Comparison of ENCODE assay signal across 29 cellular contexts in the genomic region with DNA sequence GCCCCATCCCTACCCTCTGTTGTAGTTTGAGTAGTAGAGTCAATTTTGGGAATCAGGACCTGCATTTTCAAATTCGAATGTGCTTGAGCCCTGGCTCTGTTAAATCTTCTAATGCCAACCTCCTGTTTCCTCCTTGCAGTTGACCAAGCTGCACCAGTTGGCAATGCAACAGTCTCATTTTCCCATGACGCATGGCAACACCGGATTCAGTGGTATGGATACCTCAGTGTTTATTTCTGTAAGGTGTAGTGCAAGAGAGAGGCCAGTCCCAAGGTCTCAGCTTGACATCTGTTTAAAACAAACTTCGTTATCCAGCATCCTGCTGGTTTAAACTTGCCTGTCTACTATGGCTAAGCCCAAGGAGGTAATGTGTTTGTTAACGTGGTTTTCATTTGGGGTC. TPM values are rescaled to one million over a fixed set of nuclear protein-coding genes. Genes with fewer than 3 reads are reported as not detected.
DNase-seq lines count a peak whose midpoint lies in the region; ATAC-seq lines count a peak whose summit lies in the region.
"Had no signal": no experiment of that assay in that cellular context is flagged by ENCODE, and none has a peak within 500 bp of the region (broad histone marks: within the 10 kb centered on the region; RNA-seq: fewer than 3 reads in every experiment).

No MANE protein-coding gene starts in this region.

- peaks cover 46% of the 10 kb centered on the region for H3K4me1 Mint-ChIP-seq in stimulated activated naive CD8-positive, alpha-beta T cell treated with anti-CD3 and anti-CD28 coated beads, Interleukin-15, Interleukin-2, amounts not matched to agents 100 ng/mL and 50 ng/mL, for 24 hours (ENCODE audit: low read depth)
- peaks cover 36% of the 10 kb centered on the region for H3K4me1 Mint-ChIP-seq in activated CD4-positive, alpha-beta memory T cell treated with anti-CD3 and anti-CD28 coated beads for 36 hours (ENCODE audit: low read depth)
- peaks cover 5 to 27% (median 15%) of the 10 kb centered on the region in 3 donors for H3K4me1 Mint-ChIP-seq in naive B cell
- peaks cover 18% of the 10 kb centered on the region for H3K4me1 Mint-ChIP-seq in activated T-helper 2 cell treated with anti-CD3 and anti-CD28 coated beads, Interferon-gamma antibody, Interleukin-2, Interleukin-4, amounts not matched to agents 10 μg/mL and 5 μg/mL and 100 μg/mL, durations not matched to agents 14 hours and 24 hours and 36 hours (ENCODE audit: low read depth)

- H3K4me3 Mint-ChIP-seq in stimulated activated naive CD8-positive, alpha-beta T cell treated with anti-CD3 and anti-CD28 coated beads, Interleukin-15, Interleukin-2, amounts not matched to agents 100 ng/mL and 50 ng/mL, for 24 hours: no peak overlapping the region
- no peak overlapping the region for H3K4me3 Mint-ChIP-seq in activated CD4-positive, alpha-beta memory T cell treated with anti-CD3 and anti-CD28 coated beads for 36 hours
- H3K4me3 Mint-ChIP-seq in naive B cell: peak overlapping the region in 1 of 8 donors; percentile 9
- H3K4me3 Mint-ChIP-seq in activated T-helper 2 cell treated with anti-CD3 and anti-CD28 coated beads, Interferon-gamma antibody, Interleukin-2, Interleukin-4, amounts not matched to agents 10 μg/mL and 5 μg/mL and 100 μg/mL, durations not matched to agents 14 hours and 24 hours and 36 hours (ENCODE audit: low read depth): no peak overlapping the region
- H3K4me3 Mint-ChIP-seq: activated CD8-positive, alpha-beta memory T cell treated with anti-CD3 and anti-CD28 coated beads, Interleukin-2, amount 10 ng/mL, durations not matched to agents 7 days and 5 days; activated naive CD4-positive, alpha-beta T cell treated with anti-CD3 and anti-CD28 coated beads, Interleukin-2, amount 50 U/mL, for 24 hours; activated T-helper 1 cell treated with anti-CD3 and anti-CD28 coated beads, Interleukin-12 subunit alpha, Interleukin-12 subunit beta, Interleukin-2, Interleukin-4 antibody, amounts not matched to agents 30 ng/mL and 10 ng/mL and 1 ng/mL, durations not matched to agents 14 hours and 24 hours and 36 hours; neural progenitor cell had no signal

- CTCF ChIA-PET in activated CD4-positive, alpha-beta memory T cell treated with anti-CD3 and anti-CD28 coated beads for 36 hours (lab: Charles Lee): interaction anchor here (0.6 kb wide), 1 partner anchor 24 kb away, joined by 3 read pairs; no protein-coding TSS in a partner anchor

- intact Hi-C loops in activated CD4-positive, alpha-beta memory T cell treated with anti-CD3 and anti-CD28 coated beads for 36 hours (cut with micrococcal nuclease): no loop called here
- intact Hi-C loops in activated T-helper 2 cell treated with anti-CD3 and anti-CD28 coated beads, Interferon-gamma antibody, Interleukin-2, Interleukin-4, amounts not matched to agents 10 μg/mL and 5 μg/mL and 100 μg/mL, durations not matched to agents 14 hours and 24 hours and 36 hours (cut with micrococcal nuclease): no loop called here

- DNase-seq in stimulated activated naive CD8-positive, alpha-beta T cell treated with anti-CD3 and anti-CD28 coated beads, Interleukin-15, Interleukin-2, amounts not matched to agents 100 U/mL and 50 U/mL, for 24 hours: no peak
- no peak for DNase-seq in activated CD4-positive, alpha-beta memory T cell treated with anti-CD3 and anti-CD28 coated beads for 36 hours
- no peak for DNase-seq in naive B cell
- DNase-seq in activated T-helper 2 cell treated with anti-CD3 and anti-CD28 coated beads, Interferon-gamma antibody, Interleukin-2, Interleukin-4, amounts not matched to agents 10 μg/mL and 5 μg/mL and 100 μg/mL, durations not matched to agents 14 hours and 24 hours and 36 hours (ENCODE audit: low spot score): no peak
- no peak for DNase-seq in NCI-H345 treated with DMSO at 0.1 percent for 48 hours (lab: John Stamatoyannopoulos, UW; ENCODE audit: unreplicated experiment)
- DNase-seq in T1000 (lab: John Stamatoyannopoulos, UW): no peak
- DNase-seq: activated CD8-positive, alpha-beta memory T cell treated with anti-CD3 and anti-CD28 coated beads, Interleukin-2, amount 10 ng/mL, durations not matched to agents 7 days and 5 days; anterior cingulate cortex; COR-L47; H7; hypothalamus; KBM-7; left cardiac atrium; NCI-H1105 treated with DMSO at 0.1 percent for 48 hours; NCI-H1930; NCI-H524 treated with DMSO at 0.1 percent for 48 hours; NK-92 treated with Interleukin-12 subunit alpha and Interleukin-12 subunit beta, amount 100 ng/mL, for 24 hours; pancreas; PC-3; stimulated activated CD4-positive, alpha-beta T cell treated with anti-CD3 and anti-CD28 coated beads, Interleukin-1b, Interleukin-23, amount 100 ng/mL, for 48 hours; T-helper 1 cell; tibial artery had no signal

- peaks cover 85% of the 10 kb centered on the region for H3K36me3 Mint-ChIP-seq in stimulated activated naive CD8-positive, alpha-beta T cell treated with anti-CD3 and anti-CD28 coated beads, Interleukin-15, Interleukin-2, amounts not matched to agents 100 ng/mL and 50 ng/mL, for 24 hours (ENCODE audit: low read depth)
- H3K36me3 Mint-ChIP-seq in activated CD4-positive, alpha-beta memory T cell treated with anti-CD3 and anti-CD28 coated beads for 36 hours: peaks cover 80% of the 10 kb centered on the region
- peaks cover 22 to 27% of the 10 kb centered on the region in 2 donors for H3K36me3 Mint-ChIP-seq in naive B cell
- peaks cover 95% of the 10 kb centered on the region for H3K36me3 Mint-ChIP-seq in activated T-helper 2 cell treated with anti-CD3 and anti-CD28 coated beads, Interferon-gamma antibody, Interleukin-2, Interleukin-4, amounts not matched to agents 10 μg/mL and 5 μg/mL and 100 μg/mL, durations not matched to agents 14 hours and 24 hours and 36 hours (ENCODE audit: low read depth)

- no peak for ATAC-seq in stimulated activated naive CD8-positive, alpha-beta T cell treated with anti-CD3 and anti-CD28 coated beads, Interleukin-15, Interleukin-2, amounts not matched to agents 100 U/mL and 50 U/mL, for 24 hours
- no peak for ATAC-seq in naive B cell (ENCODE audit: low read depth in 2 of 2)
- ATAC-seq: activated CD8-positive, alpha-beta memory T cell treated with anti-CD3 and anti-CD28 coated beads, Interleukin-2, amount 10 ng/mL, durations not matched to agents 7 days and 5 days; left cardiac atrium; pancreas; PC-3 had no signal

- H3K27me3 Mint-ChIP-seq in stimulated activated naive CD8-positive, alpha-beta T cell treated with anti-CD3 and anti-CD28 coated beads, Interleukin-15, Interleukin-2, amounts not matched to agents 100 ng/mL and 50 ng/mL, for 24 hours: no peaks in the 10 kb centered on the region
- H3K27me3 Mint-ChIP-seq in activated CD4-positive, alpha-beta memory T cell treated with anti-CD3 and anti-CD28 coated beads for 36 hours: no peaks in the 10 kb centered on the region
- H3K27me3 Mint-ChIP-seq in naive B cell: no peaks in the 10 kb centered on the region
- H3K27me3 Mint-ChIP-seq in activated T-helper 2 cell treated with anti-CD3 and anti-CD28 coated beads, Interferon-gamma antibody, Interleukin-2, Interleukin-4, amounts not matched to agents 10 μg/mL and 5 μg/mL and 100 μg/mL, durations not matched to agents 14 hours and 24 hours and 36 hours (ENCODE audit: low read depth): no peaks in the 10 kb centered on the region
- H3K27me3 Mint-ChIP-seq: activated CD8-positive, alpha-beta memory T cell treated with anti-CD3 and anti-CD28 coated beads, Interleukin-2, amount 10 ng/mL, durations not matched to agents 7 days and 5 days; activated naive CD4-positive, alpha-beta T cell treated with anti-CD3 and anti-CD28 coated beads, Interleukin-2, amount 50 U/mL, for 24 hours had no signal

- H3K9me3 Mint-ChIP-seq in stimulated activated naive CD8-positive, alpha-beta T cell treated with anti-CD3 and anti-CD28 coated beads, Interleukin-15, Interleukin-2, amounts not matched to agents 100 ng/mL and 50 ng/mL, for 24 hours: no peaks in the 10 kb centered on the region
- H3K9me3 Mint-ChIP-seq in activated CD4-positive, alpha-beta memory T cell treated with anti-CD3 and anti-CD28 coated beads for 36 hours: no peaks in the 10 kb centered on the region
- H3K9me3 Mint-ChIP-seq in naive B cell: no peaks in the 10 kb centered on the region
- H3K9me3 Mint-ChIP-seq in activated T-helper 2 cell treated with anti-CD3 and anti-CD28 coated beads, Interferon-gamma antibody, Interleukin-2, Interleukin-4, amounts not matched to agents 10 μg/mL and 5 μg/mL and 100 μg/mL, durations not matched to agents 14 hours and 24 hours and 36 hours: no peaks in the 10 kb centered on the region
- H3K9me3 Mint-ChIP-seq: activated naive CD4-positive, alpha-beta T cell treated with anti-CD3 and anti-CD28 coated beads, Interleukin-2, amount 50 U/mL, for 24 hours; activated T-helper 1 cell treated with anti-CD3 and anti-CD28 coated beads, Interleukin-12 subunit alpha, Interleukin-12 subunit beta, Interleukin-2, Interleukin-4 antibody, amounts not matched to agents 30 ng/mL and 10 ng/mL and 1 ng/mL, durations not matched to agents 14 hours and 24 hours and 36 hours; neural progenitor cell had no signal

- H3K27ac Mint-ChIP-seq in stimulated activated naive CD8-positive, alpha-beta T cell treated with anti-CD3 and anti-CD28 coated beads, Interleukin-15, Interleukin-2, amounts not matched to agents 100 ng/mL and 50 ng/mL, for 24 hours: peak overlapping the region; percentile 61
- peak overlapping the region; percentile 1 for H3K27ac Mint-ChIP-seq in activated CD4-positive, alpha-beta memory T cell treated with anti-CD3 and anti-CD28 coated beads for 36 hours
- H3K27ac Mint-ChIP-seq in naive B cell: peak overlapping the region in 4 of 6 donors; percentile 11 to 85 (median 52)
- no peak overlapping the region for H3K27ac Mint-ChIP-seq in activated T-helper 2 cell treated with anti-CD3 and anti-CD28 coated beads, Interferon-gamma antibody, Interleukin-2, Interleukin-4, amounts not matched to agents 10 μg/mL and 5 μg/mL and 100 μg/mL, durations not matched to agents 14 hours and 24 hours and 36 hours
- H3K27ac Mint-ChIP-seq: activated CD8-positive, alpha-beta memory T cell treated with anti-CD3 and anti-CD28 coated beads, Interleukin-2, amount 10 ng/mL, durations not matched to agents 7 days and 5 days; activated T-helper 1 cell treated with anti-CD3 and anti-CD28 coated beads, Interleukin-12 subunit alpha, Interleukin-12 subunit beta, Interleukin-2, Interleukin-4 antibody, amounts not matched to agents 30 ng/mL and 10 ng/mL and 1 ng/mL, durations not matched to agents 14 hours and 24 hours and 36 hours; neural progenitor cell had no signal

- POLR2A ChIA-PET in activated CD4-positive, alpha-beta memory T cell treated with anti-CD3 and anti-CD28 coated beads for 36 hours (lab: Charles Lee): interaction anchor here (1.0 to 1.3 kb wide), 4 partner anchors 8 to 16 kb away, joined by 3 to 7 read pairs (median 4); no protein-coding TSS in a partner anchor

RNA-seq across cellular contexts. Expression of a gene that starts 15.2 kb away (rescaled TPM):
- 100 to 1,000 TPM; 897 to 926 TPM for total RNA-seq in activated CD4-positive, alpha-beta memory T cell treated with anti-CD3 and anti-CD28 coated beads for 36 hours
- polyA plus RNA-seq in naive B cell (ENCODE audit: low read depth in 6 of 6): 100 to 1,000 TPM; 116 to 172 (median 146) TPM
- total RNA-seq in activated T-helper 2 cell treated with anti-CD3 and anti-CD28 coated beads, Interferon-gamma antibody, Interleukin-2, Interleukin-4, amounts not matched to agents 10 μg/mL and 5 μg/mL and 100 μg/mL, durations not matched to agents 14 hours and 24 hours and 36 hours: 985 and 1,001 TPM in 2 replicates

RNA-seq across cellular contexts. Expression of a gene that starts 25.5 kb away (rescaled TPM):
- 100 to 1,000 TPM; 218 to 221 TPM for total RNA-seq in activated CD4-positive, alpha-beta memory T cell treated with anti-CD3 and anti-CD28 coated beads for 36 hours
- polyA plus RNA-seq in naive B cell (ENCODE audit: low read depth in 6 of 6): 1,000 to 10,000 TPM in 1 of 6 donors, 100 to 1,000 TPM in 5; 660 to 1,169 (median 730) TPM
- 178 and 198 TPM in 2 replicates for total RNA-seq in activated T-helper 2 cell treated with anti-CD3 and anti-CD28 coated beads, Interferon-gamma antibody, Interleukin-2, Interleukin-4, amounts not matched to agents 10 μg/mL and 5 μg/mL and 100 μg/mL, durations not matched to agents 14 hours and 24 hours and 36 hours

RNA-seq across cellular contexts. Expression of a gene that starts 32.2 kb away (rescaled TPM):
- 10 to 100 TPM; 13.0 to 14.7 TPM for total RNA-seq in activated CD4-positive, alpha-beta memory T cell treated with anti-CD3 and anti-CD28 coated beads for 36 hours
- polyA plus RNA-seq in naive B cell (ENCODE audit: low read depth in 6 of 6): 1 to 10 TPM in 4 of 6 donors, under 1 TPM in 1, not detected in 1; 1.00 to 1.8 (median 1.4) TPM
- 14.4 and 14.7 TPM in 2 replicates for total RNA-seq in activated T-helper 2 cell treated with anti-CD3 and anti-CD28 coated beads, Interferon-gamma antibody, Interleukin-2, Interleukin-4, amounts not matched to agents 10 μg/mL and 5 μg/mL and 100 μg/mL, durations not matched to agents 14 hours and 24 hours and 36 hours

RNA-seq across cellular contexts. Expression of a gene that starts 34.0 kb away (rescaled TPM):
- total RNA-seq in activated CD4-positive, alpha-beta memory T cell treated with anti-CD3 and anti-CD28 coated beads for 36 hours: 10 to 100 TPM; 27.5 to 29.7 TPM
- 10 to 100 TPM; 14.8 to 29.0 (median 18.5) TPM for polyA plus RNA-seq in naive B cell (ENCODE audit: low read depth in 6 of 6)
- total RNA-seq in activated T-helper 2 cell treated with anti-CD3 and anti-CD28 coated beads, Interferon-gamma antibody, Interleukin-2, Interleukin-4, amounts not matched to agents 10 μg/mL and 5 μg/mL and 100 μg/mL, durations not matched to agents 14 hours and 24 hours and 36 hours: 43.9 and 47.0 TPM in 2 replicates

RNA-seq across cellular contexts. Expression of a gene that starts 40.2 kb away (rescaled TPM):
- under 1 TPM in 1 of 2 experiments, not detected in 1; 0.58 TPM for total RNA-seq in activated CD4-positive, alpha-beta memory T cell treated with anti-CD3 and anti-CD28 coated beads for 36 hours
- not detected for polyA plus RNA-seq in naive B cell (ENCODE audit: low read depth in 6 of 6)
- not detected in 2 replicates for total RNA-seq in activated T-helper 2 cell treated with anti-CD3 and anti-CD28 coated beads, Interferon-gamma antibody, Interleukin-2, Interleukin-4, amounts not matched to agents 10 μg/mL and 5 μg/mL and 100 μg/mL, durations not matched to agents 14 hours and 24 hours and 36 hours
- total RNA-seq: activated CD8-positive, alpha-beta memory T cell treated with anti-CD3 and anti-CD28 coated beads, Interleukin-2, amount 10 ng/mL, durations not matched to agents 7 days and 5 days; activated T-helper 1 cell treated with anti-CD3 and anti-CD28 coated beads, Interleukin-12 subunit alpha, Interleukin-12 subunit beta, Interleukin-2, Interleukin-4 antibody, amounts not matched to agents 30 ng/mL and 10 ng/mL and 1 ng/mL, durations not matched to agents 14 hours and 24 hours and 36 hours; epithelial cell of proximal tubule; H7; left cardiac atrium; MCF 10A; pancreas; PC-3 had no signal
- polyA plus RNA-seq: AG04450 had no signal
